ENCODE assay signal across 9 cellular contexts in the genomic region with DNA sequence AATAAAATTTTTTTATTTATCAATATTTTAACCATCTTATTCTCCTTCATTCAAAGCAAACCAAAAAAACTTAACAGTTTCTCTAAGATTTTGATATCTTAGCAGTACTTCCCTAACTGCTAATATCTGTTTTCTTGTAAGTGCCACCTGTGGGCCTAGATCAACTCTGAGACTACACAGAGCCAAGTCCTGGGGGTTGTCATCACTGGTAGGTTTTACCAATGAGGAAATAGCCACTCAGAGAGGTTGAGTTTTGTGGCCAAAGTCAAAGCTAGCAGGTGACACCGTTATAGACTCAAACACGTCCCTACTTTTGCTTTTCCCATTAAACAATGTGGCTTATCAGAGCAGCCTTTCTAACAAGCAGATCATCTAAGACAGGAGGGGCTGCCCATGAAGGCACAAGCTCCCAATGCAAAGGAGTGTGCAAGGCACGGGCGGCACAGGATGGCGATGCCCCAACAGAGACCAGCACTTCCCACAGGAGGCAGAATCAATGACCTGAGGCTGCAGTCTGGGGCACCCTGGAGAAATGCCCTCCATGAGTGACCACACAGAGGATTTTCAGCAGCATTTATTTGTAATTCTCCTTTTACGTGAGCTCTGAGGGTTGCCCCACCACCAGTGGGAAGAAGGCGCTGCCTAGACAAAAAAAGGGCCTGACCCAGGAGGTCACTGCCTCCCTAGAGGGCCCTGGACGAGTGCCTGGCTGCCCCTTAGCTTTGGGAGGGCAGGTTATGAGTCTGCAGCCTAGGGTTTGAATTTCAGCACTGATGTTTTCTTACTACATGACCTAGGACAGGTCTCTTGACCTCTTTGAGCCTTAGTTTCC. TPM values are rescaled to one million over a fixed set of nuclear protein-coding genes. Genes with fewer than 3 reads are reported as not detected.
A peak's percentile ranks its signal among the peaks of the same experiment; 100 is the strongest.
DNase-seq lines count a peak whose midpoint lies in the region; ATAC-seq and TF ChIP-seq lines count a peak whose summit lies in the region.
"Had no signal": no experiment of that assay in that cellular context is flagged by ENCODE, and none has a peak within 500 bp of the region (broad histone marks: within the 10 kb centered on the region; RNA-seq: fewer than 3 reads in every experiment).

No MANE protein-coding gene starts in this region.

- CTCF ChIA-PET in HEK293 (lab: Yijun Ruan, JAX): interaction anchor here (0.5 kb wide), 1 partner anchor 53 kb away, joined by 3 read pairs; no protein-coding TSS in a partner anchor
- CTCF ChIA-PET in activated CD4-positive, alpha-beta memory T cell treated with anti-CD3 and anti-CD28 coated beads, Interleukin-2, amount 10 ng/mL, durations not matched to agents 7 days and 5 days (lab: Charles Lee): interaction anchor here (1.0 to 2.6 kb wide), 3 partner anchors 8 to 129 kb away, joined by 3 to 18 read pairs (median 4); partner anchors contain the start of genes TBC1D2 and TRIM14

- H3K36me3 ChIP-seq in HEK293 (ENCODE audit: control insufficient read depth in 2 of 2, insufficient read depth in 1 of 2, low read length in 2 of 2): no peaks in the 10 kb centered on the region
- H3K36me3 ChIP-seq in hepatocyte (replicated peaks; ENCODE audit: insufficient read depth, low read depth): no peaks in the 10 kb centered on the region
- peaks cover 0 to 4% (median 2%) of the 10 kb centered on the region in 5 donors for H3K36me3 ChIP-seq in subcutaneous abdominal adipose tissue (ENCODE audit: control insufficient read depth in 5 of 5, insufficient read depth in 5 of 5, low read length in 5 of 5)

- H3K36me3 Mint-ChIP-seq in activated CD4-positive, alpha-beta memory T cell treated with anti-CD3 and anti-CD28 coated beads, Interleukin-2, amount 10 ng/mL, durations not matched to agents 7 days and 5 days (ENCODE audit: low read depth): peaks cover 26% of the 10 kb centered on the region
- H3K36me3 Mint-ChIP-seq in activated naive CD8-positive, alpha-beta T cell treated with anti-CD3 and anti-CD28 coated beads, Interleukin-2, amount 50 U/mL, for 24 hours (ENCODE audit: low read depth): no peaks in the 10 kb centered on the region

- H3K27me3 Mint-ChIP-seq in activated CD4-positive, alpha-beta memory T cell treated with anti-CD3 and anti-CD28 coated beads, Interleukin-2, amount 10 ng/mL, durations not matched to agents 7 days and 5 days: no peaks in the 10 kb centered on the region
- H3K27me3 Mint-ChIP-seq in activated naive CD8-positive, alpha-beta T cell treated with anti-CD3 and anti-CD28 coated beads, Interleukin-2, amount 50 U/mL, for 24 hours: no peaks in the 10 kb centered on the region

- ATAC-seq in activated naive CD8-positive, alpha-beta T cell treated with anti-CD3 and anti-CD28 coated beads, Interleukin-2, amount 50 U/mL, for 24 hours: no peak
- ATAC-seq in HG03159 (IDR thresholded peaks at IDR 0.05; ENCODE audit: unreplicated experiment): no peak

- POLR2A ChIA-PET in HEK293 (lab: Yijun Ruan, JAX): interaction anchor here (0.9 kb wide), 1 partner anchor 9 kb away, joined by 12 read pairs; no protein-coding TSS in a partner anchor
- POLR2A ChIA-PET in activated CD4-positive, alpha-beta memory T cell treated with anti-CD3 and anti-CD28 coated beads, Interleukin-2, amount 10 ng/mL, durations not matched to agents 7 days and 5 days (lab: Charles Lee): interaction anchor here (1.0 kb wide), 1 partner anchor 169 kb away, joined by 3 read pairs; no protein-coding TSS in a partner anchor

- H3K9me3 ChIP-seq in HEK293 (ENCODE audit: control insufficient read depth, insufficient read depth, low read depth, low read length) (no peaks in the 10 kb centered on the region), hepatocyte (ENCODE audit: low read depth) (no peaks in the 10 kb centered on the region), subcutaneous abdominal adipose tissue (ENCODE audit: control insufficient read depth in 5 of 5, low read length in 5 of 5) (no peaks in the 10 kb centered on the region)

- H3K4me3 Mint-ChIP-seq in activated CD4-positive, alpha-beta memory T cell treated with anti-CD3 and anti-CD28 coated beads, Interleukin-2, amount 10 ng/mL, durations not matched to agents 7 days and 5 days: no peak overlapping the region
- H3K4me3 Mint-ChIP-seq in activated naive CD8-positive, alpha-beta T cell treated with anti-CD3 and anti-CD28 coated beads, Interleukin-2, amount 50 U/mL, for 24 hours: no peak overlapping the region

- no peak overlapping the region for H2AFZ ChIP-seq in hepatocyte

- H3K4me1 ChIP-seq in HEK293 (ENCODE audit: control insufficient read depth, insufficient read depth, low read length): no peaks in the 10 kb centered on the region
- H3K4me1 ChIP-seq in hepatocyte (ENCODE audit: insufficient read depth): peaks cover 28% of the 10 kb centered on the region
- peaks cover 2 to 13% (median 12%) of the 10 kb centered on the region in 5 donors for H3K4me1 ChIP-seq in subcutaneous abdominal adipose tissue (ENCODE audit: control insufficient read depth in 5 of 5, insufficient read depth in 5 of 5, low read length in 5 of 5)

- H3K9me3 Mint-ChIP-seq in activated CD4-positive, alpha-beta memory T cell treated with anti-CD3 and anti-CD28 coated beads, Interleukin-2, amount 10 ng/mL, durations not matched to agents 7 days and 5 days: no peaks in the 10 kb centered on the region
- H3K9me3 Mint-ChIP-seq in activated naive CD8-positive, alpha-beta T cell treated with anti-CD3 and anti-CD28 coated beads, Interleukin-2, amount 50 U/mL, for 24 hours: no peaks in the 10 kb centered on the region

- H3K4me1 Mint-ChIP-seq in activated CD4-positive, alpha-beta memory T cell treated with anti-CD3 and anti-CD28 coated beads, Interleukin-2, amount 10 ng/mL, durations not matched to agents 7 days and 5 days: peaks cover 53% of the 10 kb centered on the region
- peaks cover 8% of the 10 kb centered on the region for H3K4me1 Mint-ChIP-seq in activated naive CD8-positive, alpha-beta T cell treated with anti-CD3 and anti-CD28 coated beads, Interleukin-2, amount 50 U/mL, for 24 hours

- TF ChIP-seq CTCF in HEK293 (tag by site-specific recombination; IDR thresholded peaks at IDR 0.05) (no peak), hepatocyte (IDR thresholded peaks at IDR 0.05; ENCODE audit: poor library complexity) (no peak)

- H3K9me2 ChIP-seq in hepatocyte (replicated peaks; ENCODE audit: insufficient read depth): no peaks in the 10 kb centered on the region

- H3K27me3 ChIP-seq in hepatocyte: no peaks in the 10 kb centered on the region
- H3K27me3 ChIP-seq in subcutaneous abdominal adipose tissue (ENCODE audit: control insufficient read depth in 5 of 5, insufficient read depth in 4 of 5, low read length in 5 of 5): no peaks in the 10 kb centered on the region

- DNase-seq in activated CD4-positive, alpha-beta memory T cell treated with anti-CD3 and anti-CD28 coated beads, Interleukin-2, amount 10 ng/mL, durations not matched to agents 7 days and 5 days: no peak
- no peak for DNase-seq in hepatocyte (ENCODE audit: low spot score)
- no peak for DNase-seq in activated naive CD8-positive, alpha-beta T cell treated with anti-CD3 and anti-CD28 coated beads, Interleukin-2, amount 50 U/mL, for 24 hours
- no peak for DNase-seq in SK-N-DZ (ENCODE audit: low spot score)
- DNase-seq: activated naive CD4-positive, alpha-beta T cell; glutamatergic neuron had no signal

- H3K4me2 ChIP-seq in hepatocyte: no peak overlapping the region

- H3K27ac ChIP-seq in HEK293 (ENCODE audit: extremely low read depth, low read depth, low read length) (no peak overlapping the region), hepatocyte (peak overlapping the region; percentile 71), subcutaneous abdominal adipose tissue (ENCODE audit: low read depth, low read length) (peak overlapping the region; percentile 21)

- WGBS in hepatocyte (ENCODE audit: low lambda C conversion rate, missing lambda C conversion rate): 88% methylated on average over 8 of the region's 8 CpGs

- no peaks in the 10 kb centered on the region for H4K20me1 ChIP-seq in hepatocyte (ENCODE audit: insufficient read depth, poor library complexity, severe bottlenecking)

- H3K79me2 ChIP-seq in hepatocyte: peaks cover 7% of the 10 kb centered on the region

- H3K27ac Mint-ChIP-seq in activated CD4-positive, alpha-beta memory T cell treated with anti-CD3 and anti-CD28 coated beads, Interleukin-2, amount 10 ng/mL, durations not matched to agents 7 days and 5 days: peak overlapping the region; percentile 88
- H3K27ac Mint-ChIP-seq in activated naive CD8-positive, alpha-beta T cell treated with anti-CD3 and anti-CD28 coated beads, Interleukin-2, amount 50 U/mL, for 24 hours: no peak overlapping the region

- H3K4me3 ChIP-seq in HEK293 (ENCODE audit: low read depth, low read length) (no peak overlapping the region), hepatocyte (no peak overlapping the region), subcutaneous abdominal adipose tissue (ENCODE audit: low read depth in 1 of 5, low read length in 5 of 5) (no peak overlapping the region)

- peak overlapping the region in 2 of 5 donors; percentile 9 to 31 for H3K9ac ChIP-seq in subcutaneous abdominal adipose tissue (ENCODE audit: low read length in 5 of 5)

TF ChIP-seq in HEK293, 187 proteins besides CTCF, POLR2A, EP300 and RAD21:
- no peak for TF ChIP-seq ZNF132 (tag by site-specific recombination; IDR thresholded peaks at IDR 0.05; ENCODE audit: borderline replicate concordance)
- peak; percentile 47 for TF ChIP-seq ZNF335 (tag by site-specific recombination; conservative IDR thresholded peaks at IDR 0.05)

RNA-seq across cellular contexts. Expression of gene TBC1D2, which starts 7.4 kb away (rescaled TPM):
- 10 to 100 TPM; 11.0 to 11.9 TPM for total RNA-seq in activated CD4-positive, alpha-beta memory T cell treated with anti-CD3 and anti-CD28 coated beads, Interleukin-2, amount 10 ng/mL, durations not matched to agents 7 days and 5 days
- total RNA-seq in hepatocyte: 20.0 and 26.7 TPM in 2 replicates
- 31.6 and 33.5 TPM in 2 replicates for polyA plus RNA-seq in hepatocyte
- polyA plus RNA-seq in SK-N-DZ (2014; cell fraction: cytosol; rRNA removed): 1.1 and 1.5 TPM in 2 replicates
- polyA plus RNA-seq in SK-N-DZ (2014; cell fraction: nucleus; rRNA removed): 1.7 and 3.2 TPM in 2 replicates

RNA-seq across cellular contexts. Expression of gene CORO2A, which starts 55.6 kb away (rescaled TPM):
- total RNA-seq in activated CD4-positive, alpha-beta memory T cell treated with anti-CD3 and anti-CD28 coated beads, Interleukin-2, amount 10 ng/mL, durations not matched to agents 7 days and 5 days: 1 to 10 TPM; 7.8 to 8.2 TPM
- 24.6 and 27.1 TPM in 2 replicates for total RNA-seq in hepatocyte
- 11.7 and 12.8 TPM in 2 replicates for polyA plus RNA-seq in hepatocyte
- 12.8 and 13.7 TPM in 2 replicates for polyA plus RNA-seq in SK-N-DZ (2014; cell fraction: cytosol; rRNA removed)
- 4.2 and 4.8 TPM in 2 replicates for polyA plus RNA-seq in SK-N-DZ (2014; cell fraction: nucleus; rRNA removed)
